2 cellular contexts compared by ENCODE assay signal in the genomic region with DNA sequence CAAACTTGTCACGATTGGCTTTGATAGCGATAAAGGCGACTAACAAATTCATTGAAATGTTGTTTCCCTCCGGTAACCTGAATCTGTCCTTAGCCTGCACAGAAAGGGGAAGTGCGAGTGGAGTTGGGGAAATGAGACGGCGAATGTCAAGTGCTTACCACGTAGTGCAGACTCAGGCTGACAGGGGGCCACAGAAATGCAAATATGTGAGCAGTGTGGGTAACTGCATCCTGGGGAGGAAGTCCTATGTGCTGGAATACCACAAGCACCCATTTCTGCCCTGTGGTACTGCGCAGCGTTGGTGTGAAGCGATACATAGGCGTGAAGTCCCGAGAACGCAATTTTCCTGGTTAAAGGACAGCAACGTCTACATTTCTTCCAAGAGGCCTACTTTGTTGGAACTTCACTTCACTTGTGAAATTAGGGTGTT.
TF ChIP-seq lines count a peak whose summit lies in the region.

No MANE protein-coding gene starts in this region.

TF ChIP-seq in HEK293, 187 proteins besides CTCF, POLR2A, EP300 and RAD21 (continued from another document):
- TF ChIP-seq, protein P1, sequence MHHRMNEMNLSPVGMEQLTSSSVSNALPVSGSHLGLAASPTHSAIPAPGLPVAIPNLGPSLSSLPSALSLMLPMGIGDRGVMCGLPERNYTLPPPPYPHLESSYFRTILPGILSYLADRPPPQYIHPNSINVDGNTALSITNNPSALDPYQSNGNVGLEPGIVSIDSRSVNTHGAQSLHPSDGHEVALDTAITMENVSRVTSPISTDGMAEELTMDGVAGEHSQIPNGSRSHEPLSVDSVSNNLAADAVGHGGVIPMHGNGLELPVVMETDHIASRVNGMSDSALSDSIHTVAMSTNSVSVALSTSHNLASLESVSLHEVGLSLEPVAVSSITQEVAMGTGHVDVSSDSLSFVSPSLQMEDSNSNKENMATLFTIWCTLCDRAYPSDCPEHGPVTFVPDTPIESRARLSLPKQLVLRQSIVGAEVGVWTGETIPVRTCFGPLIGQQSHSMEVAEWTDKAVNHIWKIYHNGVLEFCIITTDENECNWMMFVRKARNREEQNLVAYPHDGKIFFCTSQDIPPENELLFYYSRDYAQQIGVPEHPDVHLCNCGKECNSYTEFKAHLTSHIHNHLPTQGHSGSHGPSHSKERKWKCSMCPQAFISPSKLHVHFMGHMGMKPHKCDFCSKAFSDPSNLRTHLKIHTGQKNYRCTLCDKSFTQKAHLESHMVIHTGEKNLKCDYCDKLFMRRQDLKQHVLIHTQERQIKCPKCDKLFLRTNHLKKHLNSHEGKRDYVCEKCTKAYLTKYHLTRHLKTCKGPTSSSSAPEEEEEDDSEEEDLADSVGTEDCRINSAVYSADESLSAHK (tag by site-specific recombination; IDR thresholded peaks at IDR 0.05), result no peak
- TF ChIP-seq MZF1 (tag by site-specific recombination; IDR thresholded peaks at IDR 0.05; ENCODE audit: borderline replicate concordance), result no peak
- no peak for TF ChIP-seq BCL11B (tag by site-specific recombination; IDR thresholded peaks at IDR 0.05; ENCODE audit: low read depth)
- TF ChIP-seq ZNF660 (tag by site-specific recombination; IDR thresholded peaks at IDR 0.05), result no peak
- no peak for TF ChIP-seq ZNF394 (tag by site-specific recombination; IDR thresholded peaks at IDR 0.05; ENCODE audit: borderline replicate concordance)
- TF ChIP-seq, protein P2, sequence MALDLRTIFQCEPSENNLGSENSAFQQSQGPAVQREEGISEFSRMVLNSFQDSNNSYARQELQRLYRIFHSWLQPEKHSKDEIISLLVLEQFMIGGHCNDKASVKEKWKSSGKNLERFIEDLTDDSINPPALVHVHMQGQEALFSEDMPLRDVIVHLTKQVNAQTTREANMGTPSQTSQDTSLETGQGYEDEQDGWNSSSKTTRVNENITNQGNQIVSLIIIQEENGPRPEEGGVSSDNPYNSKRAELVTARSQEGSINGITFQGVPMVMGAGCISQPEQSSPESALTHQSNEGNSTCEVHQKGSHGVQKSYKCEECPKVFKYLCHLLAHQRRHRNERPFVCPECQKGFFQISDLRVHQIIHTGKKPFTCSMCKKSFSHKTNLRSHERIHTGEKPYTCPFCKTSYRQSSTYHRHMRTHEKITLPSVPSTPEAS (tag by site-specific recombination; IDR thresholded peaks at IDR 0.05), result no peak
- no peak for TF ChIP-seq ZNF626 (tag by site-specific recombination; IDR thresholded peaks at IDR 0.05)
- TF ChIP-seq ZNF530 (tag by site-specific recombination; IDR thresholded peaks at IDR 0.05; ENCODE audit: low read depth), result no peak
- peak; percentile 98 for TF ChIP-seq ZNF341 (tag by site-specific recombination; IDR thresholded peaks at IDR 0.05; ENCODE audit: low read depth)
- no peak for TF ChIP-seq GLI2 (tag by site-specific recombination; IDR thresholded peaks at IDR 0.05; ENCODE audit: borderline replicate concordance, low read depth)
- no peak for TF ChIP-seq SP3 (tag by site-specific recombination; IDR thresholded peaks at IDR 0.05)
- no peak for TF ChIP-seq ZNF501 (tag by site-specific recombination; IDR thresholded peaks at IDR 0.05)
- TF ChIP-seq GLIS1 (tag by site-specific recombination; IDR thresholded peaks at IDR 0.05), result peak; percentile 65
- peak; percentile 15; the same call in 1 of the 2 replicates for TF ChIP-seq ZNF777 (tag by site-specific recombination; IDR thresholded peaks at IDR 0.05; ENCODE audit: borderline replicate concordance)
- TF ChIP-seq ZNF354C (tag by site-specific recombination; IDR thresholded peaks at IDR 0.05; ENCODE audit: borderline replicate concordance, low read depth), result no peak
- no peak for TF ChIP-seq ZNF350 (tag by site-specific recombination; IDR thresholded peaks at IDR 0.05)
- TF ChIP-seq ZNF155 (tag by site-specific recombination; IDR thresholded peaks at IDR 0.05), result no peak
- TF ChIP-seq, protein P3, sequence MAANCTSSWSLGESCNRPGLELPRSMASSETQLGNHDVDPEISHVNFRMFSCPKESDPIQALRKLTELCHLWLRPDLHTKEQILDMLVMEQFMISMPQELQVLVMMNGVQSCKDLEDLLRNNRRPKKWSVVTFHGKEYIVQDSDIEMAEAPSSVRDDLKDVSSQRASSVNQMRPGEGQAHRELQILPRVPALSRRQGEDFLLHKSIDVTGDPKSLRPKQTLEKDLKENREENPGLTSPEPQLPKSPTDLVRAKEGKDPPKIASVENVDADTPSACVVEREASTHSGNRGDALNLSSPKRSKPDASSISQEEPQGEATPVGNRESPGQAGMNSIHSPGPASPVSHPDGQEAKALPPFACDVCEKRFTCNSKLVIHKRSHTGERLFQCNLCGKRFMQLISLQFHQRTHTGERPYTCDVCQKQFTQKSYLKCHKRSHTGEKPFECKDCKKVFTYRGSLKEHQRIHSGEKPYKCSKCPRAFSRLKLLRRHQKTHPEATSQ (tag by site-specific recombination; IDR thresholded peaks at IDR 0.05), result no peak
- peak; percentile 75 for TF ChIP-seq ZNF335 (tag by site-specific recombination; conservative IDR thresholded peaks at IDR 0.05)
- TF ChIP-seq ZNF629 (tag by site-specific recombination; IDR thresholded peaks at IDR 0.05), result peak; percentile 39
- TF ChIP-seq ZNF366 (tag by site-specific recombination; conservative IDR thresholded peaks at IDR 0.05), result no peak
- TF ChIP-seq, protein P4, sequence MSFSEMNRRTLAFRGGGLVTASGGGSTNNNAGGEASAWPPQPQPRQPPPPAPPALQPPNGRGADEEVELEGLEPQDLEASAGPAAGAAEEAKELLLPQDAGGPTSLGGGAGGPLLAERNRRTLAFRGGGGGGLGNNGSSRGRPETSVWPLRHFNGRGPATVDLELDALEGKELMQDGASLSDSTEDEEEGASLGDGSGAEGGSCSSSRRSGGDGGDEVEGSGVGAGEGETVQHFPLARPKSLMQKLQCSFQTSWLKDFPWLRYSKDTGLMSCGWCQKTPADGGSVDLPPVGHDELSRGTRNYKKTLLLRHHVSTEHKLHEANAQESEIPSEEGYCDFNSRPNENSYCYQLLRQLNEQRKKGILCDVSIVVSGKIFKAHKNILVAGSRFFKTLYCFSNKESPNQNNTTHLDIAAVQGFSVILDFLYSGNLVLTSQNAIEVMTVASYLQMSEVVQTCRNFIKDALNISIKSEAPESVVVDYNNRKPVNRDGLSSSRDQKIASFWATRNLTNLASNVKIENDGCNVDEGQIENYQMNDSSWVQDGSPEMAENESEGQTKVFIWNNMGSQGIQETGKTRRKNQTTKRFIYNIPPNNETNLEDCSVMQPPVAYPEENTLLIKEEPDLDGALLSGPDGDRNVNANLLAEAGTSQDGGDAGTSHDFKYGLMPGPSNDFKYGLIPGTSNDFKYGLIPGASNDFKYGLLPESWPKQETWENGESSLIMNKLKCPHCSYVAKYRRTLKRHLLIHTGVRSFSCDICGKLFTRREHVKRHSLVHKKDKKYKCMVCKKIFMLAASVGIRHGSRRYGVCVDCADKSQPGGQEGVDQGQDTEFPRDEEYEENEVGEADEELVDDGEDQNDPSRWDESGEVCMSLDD (tag by site-specific recombination; IDR thresholded peaks at IDR 0.05), result no peak
- no peak for TF ChIP-seq MEIS1 (CRISPR knock-in tag; IDR thresholded peaks at IDR 0.05; ENCODE audit: borderline replicate concordance)

TF ChIP-seq in HepG2, 621 proteins besides CTCF, POLR2A, EP300 and RAD21 (continued from another document and continues in another):
- TF ChIP-seq, protein P5, sequence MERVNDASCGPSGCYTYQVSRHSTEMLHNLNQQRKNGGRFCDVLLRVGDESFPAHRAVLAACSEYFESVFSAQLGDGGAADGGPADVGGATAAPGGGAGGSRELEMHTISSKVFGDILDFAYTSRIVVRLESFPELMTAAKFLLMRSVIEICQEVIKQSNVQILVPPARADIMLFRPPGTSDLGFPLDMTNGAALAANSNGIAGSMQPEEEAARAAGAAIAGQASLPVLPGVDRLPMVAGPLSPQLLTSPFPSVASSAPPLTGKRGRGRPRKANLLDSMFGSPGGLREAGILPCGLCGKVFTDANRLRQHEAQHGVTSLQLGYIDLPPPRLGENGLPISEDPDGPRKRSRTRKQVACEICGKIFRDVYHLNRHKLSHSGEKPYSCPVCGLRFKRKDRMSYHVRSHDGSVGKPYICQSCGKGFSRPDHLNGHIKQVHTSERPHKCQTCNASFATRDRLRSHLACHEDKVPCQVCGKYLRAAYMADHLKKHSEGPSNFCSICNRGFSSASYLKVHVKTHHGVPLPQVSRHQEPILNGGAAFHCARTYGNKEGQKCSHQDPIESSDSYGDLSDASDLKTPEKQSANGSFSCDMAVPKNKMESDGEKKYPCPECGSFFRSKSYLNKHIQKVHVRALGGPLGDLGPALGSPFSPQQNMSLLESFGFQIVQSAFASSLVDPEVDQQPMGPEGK (CRISPR knock-in tag; IDR thresholded peaks at IDR 0.05), result peak; percentile 82
- TF ChIP-seq, protein P6, sequence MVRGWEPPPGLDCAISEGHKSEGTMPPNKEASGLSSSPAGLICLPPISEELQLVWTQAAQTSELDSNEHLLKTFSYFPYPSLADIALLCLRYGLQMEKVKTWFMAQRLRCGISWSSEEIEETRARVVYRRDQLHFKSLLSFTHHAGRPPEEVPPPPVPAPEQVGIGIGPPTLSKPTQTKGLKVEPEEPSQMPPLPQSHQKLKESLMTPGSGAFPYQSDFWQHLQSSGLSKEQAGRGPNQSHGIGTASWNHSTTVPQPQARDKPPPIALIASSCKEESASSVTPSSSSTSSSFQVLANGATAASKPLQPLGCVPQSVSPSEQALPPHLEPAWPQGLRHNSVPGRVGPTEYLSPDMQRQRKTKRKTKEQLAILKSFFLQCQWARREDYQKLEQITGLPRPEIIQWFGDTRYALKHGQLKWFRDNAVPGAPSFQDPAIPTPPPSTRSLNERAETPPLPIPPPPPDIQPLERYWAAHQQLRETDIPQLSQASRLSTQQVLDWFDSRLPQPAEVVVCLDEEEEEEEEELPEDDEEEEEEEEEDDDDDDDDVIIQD (CRISPR knock-in tag; IDR thresholded peaks at IDR 0.05; ENCODE audit: low read depth), result peak; percentile 15; the same call in 1 of the 2 replicates
- TF ChIP-seq ZNF326 (CRISPR knock-in tag; IDR thresholded peaks at IDR 0.05; ENCODE audit: borderline replicate concordance) (no peak), ZNF619 (CRISPR knock-in tag; IDR thresholded peaks at IDR 0.05) (0 out of 2 replicates have a peak, but pooled peaks have one; percentile 3), ZNF264 (CRISPR knock-in tag; IDR thresholded peaks at IDR 0.05) (0 out of 2 replicates have a peak, but pooled peaks have one; percentile 49), CBFB (CRISPR knock-in tag; IDR thresholded peaks at IDR 0.05) (no peak), MED1 (CRISPR knock-in tag; IDR thresholded peaks at IDR 0.05) (peak; percentile 35; the same call in 1 of the 2 replicates)
- TF ChIP-seq, protein P7, sequence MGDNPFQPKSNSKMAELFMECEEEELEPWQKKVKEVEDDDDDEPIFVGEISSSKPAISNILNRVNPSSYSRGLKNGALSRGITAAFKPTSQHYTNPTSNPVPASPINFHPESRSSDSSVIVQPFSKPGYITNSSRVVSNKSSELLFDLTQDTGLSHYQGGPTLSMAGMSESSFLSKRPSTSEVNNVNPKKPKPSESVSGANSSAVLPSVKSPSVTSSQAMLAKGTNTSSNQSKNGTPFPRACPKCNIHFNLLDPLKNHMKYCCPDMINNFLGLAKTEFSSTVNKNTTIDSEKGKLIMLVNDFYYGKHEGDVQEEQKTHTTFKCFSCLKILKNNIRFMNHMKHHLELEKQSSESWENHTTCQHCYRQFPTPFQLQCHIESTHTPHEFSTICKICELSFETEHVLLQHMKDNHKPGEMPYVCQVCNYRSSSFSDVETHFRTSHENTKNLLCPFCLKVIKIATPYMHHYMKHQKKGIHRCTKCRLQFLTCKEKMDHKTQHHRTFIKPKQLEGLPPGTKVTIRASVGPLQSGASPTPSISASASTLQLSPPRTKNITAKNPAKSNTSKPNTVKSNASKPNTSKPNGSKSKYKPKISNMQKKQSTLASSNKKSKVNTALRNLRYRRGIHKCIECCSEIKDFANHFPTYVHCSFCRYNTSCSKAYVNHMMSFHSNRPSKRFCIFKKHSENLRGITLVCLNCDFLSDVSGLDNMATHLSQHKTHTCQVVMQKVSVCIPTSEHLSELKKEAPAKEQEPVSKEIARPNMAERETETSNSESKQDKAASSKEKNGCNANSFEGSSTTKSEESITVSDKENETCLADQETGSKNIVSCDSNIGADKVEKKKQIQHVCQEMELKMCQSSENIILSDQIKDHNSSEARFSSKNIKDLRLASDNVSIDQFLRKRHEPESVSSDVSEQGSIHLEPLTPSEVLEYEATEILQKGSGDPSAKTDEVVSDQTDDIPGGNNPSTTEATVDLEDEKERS (CRISPR knock-in tag; IDR thresholded peaks at IDR 0.05), result no peak
- TF ChIP-seq, protein P8, sequence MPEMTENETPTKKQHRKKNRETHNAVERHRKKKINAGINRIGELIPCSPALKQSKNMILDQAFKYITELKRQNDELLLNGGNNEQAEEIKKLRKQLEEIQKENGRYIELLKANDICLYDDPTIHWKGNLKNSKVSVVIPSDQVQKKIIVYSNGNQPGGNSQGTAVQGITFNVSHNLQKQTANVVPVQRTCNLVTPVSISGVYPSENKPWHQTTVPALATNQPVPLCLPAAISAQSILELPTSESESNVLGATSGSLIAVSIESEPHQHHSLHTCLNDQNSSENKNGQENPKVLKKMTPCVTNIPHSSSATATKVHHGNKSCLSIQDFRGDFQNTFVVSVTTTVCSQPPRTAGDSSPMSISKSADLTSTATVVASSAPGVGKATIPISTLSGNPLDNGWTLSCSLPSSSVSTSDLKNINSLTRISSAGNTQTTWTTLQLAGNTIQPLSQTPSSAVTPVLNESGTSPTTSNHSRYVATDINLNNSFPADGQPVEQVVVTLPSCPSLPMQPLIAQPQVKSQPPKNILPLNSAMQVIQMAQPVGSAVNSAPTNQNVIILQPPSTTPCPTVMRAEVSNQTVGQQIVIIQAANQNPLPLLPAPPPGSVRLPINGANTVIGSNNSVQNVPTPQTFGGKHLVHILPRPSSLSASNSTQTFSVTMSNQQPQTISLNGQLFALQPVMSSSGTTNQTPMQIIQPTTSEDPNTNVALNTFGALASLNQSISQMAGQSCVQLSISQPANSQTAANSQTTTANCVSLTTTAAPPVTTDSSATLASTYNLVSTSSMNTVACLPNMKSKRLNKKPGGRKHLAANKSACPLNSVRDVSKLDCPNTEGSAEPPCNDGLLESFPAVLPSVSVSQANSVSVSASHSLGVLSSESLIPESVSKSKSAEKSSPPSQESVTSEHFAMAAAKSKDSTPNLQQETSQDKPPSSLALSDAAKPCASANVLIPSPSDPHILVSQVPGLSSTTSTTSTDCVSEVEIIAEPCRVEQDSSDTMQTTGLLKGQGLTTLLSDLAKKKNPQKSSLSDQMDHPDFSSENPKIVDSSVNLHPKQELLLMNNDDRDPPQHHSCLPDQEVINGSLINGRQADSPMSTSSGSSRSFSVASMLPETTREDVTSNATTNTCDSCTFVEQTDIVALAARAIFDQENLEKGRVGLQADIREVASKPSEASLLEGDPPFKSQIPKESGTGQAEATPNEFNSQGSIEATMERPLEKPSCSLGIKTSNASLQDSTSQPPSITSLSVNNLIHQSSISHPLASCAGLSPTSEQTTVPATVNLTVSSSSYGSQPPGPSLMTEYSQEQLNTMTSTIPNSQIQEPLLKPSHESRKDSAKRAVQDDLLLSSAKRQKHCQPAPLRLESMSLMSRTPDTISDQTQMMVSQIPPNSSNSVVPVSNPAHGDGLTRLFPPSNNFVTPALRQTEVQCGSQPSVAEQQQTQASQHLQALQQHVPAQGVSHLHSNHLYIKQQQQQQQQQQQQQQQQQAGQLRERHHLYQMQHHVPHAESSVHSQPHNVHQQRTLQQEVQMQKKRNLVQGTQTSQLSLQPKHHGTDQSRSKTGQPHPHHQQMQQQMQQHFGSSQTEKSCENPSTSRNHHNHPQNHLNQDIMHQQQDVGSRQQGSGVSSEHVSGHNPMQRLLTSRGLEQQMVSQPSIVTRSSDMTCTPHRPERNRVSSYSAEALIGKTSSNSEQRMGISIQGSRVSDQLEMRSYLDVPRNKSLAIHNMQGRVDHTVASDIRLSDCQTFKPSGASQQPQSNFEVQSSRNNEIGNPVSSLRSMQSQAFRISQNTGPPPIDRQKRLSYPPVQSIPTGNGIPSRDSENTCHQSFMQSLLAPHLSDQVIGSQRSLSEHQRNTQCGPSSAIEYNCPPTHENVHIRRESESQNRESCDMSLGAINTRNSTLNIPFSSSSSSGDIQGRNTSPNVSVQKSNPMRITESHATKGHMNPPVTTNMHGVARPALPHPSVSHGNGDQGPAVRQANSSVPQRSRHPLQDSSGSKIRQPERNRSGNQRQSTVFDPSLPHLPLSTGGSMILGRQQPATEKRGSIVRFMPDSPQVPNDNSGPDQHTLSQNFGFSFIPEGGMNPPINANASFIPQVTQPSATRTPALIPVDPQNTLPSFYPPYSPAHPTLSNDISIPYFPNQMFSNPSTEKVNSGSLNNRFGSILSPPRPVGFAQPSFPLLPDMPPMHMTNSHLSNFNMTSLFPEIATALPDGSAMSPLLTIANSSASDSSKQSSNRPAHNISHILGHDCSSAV (CRISPR knock-in tag; IDR thresholded peaks at IDR 0.05; ENCODE audit: borderline replicate concordance), result 0 out of 2 replicates have a peak, but pooled peaks have one; percentile 22
